In the genomic region with DNA sequence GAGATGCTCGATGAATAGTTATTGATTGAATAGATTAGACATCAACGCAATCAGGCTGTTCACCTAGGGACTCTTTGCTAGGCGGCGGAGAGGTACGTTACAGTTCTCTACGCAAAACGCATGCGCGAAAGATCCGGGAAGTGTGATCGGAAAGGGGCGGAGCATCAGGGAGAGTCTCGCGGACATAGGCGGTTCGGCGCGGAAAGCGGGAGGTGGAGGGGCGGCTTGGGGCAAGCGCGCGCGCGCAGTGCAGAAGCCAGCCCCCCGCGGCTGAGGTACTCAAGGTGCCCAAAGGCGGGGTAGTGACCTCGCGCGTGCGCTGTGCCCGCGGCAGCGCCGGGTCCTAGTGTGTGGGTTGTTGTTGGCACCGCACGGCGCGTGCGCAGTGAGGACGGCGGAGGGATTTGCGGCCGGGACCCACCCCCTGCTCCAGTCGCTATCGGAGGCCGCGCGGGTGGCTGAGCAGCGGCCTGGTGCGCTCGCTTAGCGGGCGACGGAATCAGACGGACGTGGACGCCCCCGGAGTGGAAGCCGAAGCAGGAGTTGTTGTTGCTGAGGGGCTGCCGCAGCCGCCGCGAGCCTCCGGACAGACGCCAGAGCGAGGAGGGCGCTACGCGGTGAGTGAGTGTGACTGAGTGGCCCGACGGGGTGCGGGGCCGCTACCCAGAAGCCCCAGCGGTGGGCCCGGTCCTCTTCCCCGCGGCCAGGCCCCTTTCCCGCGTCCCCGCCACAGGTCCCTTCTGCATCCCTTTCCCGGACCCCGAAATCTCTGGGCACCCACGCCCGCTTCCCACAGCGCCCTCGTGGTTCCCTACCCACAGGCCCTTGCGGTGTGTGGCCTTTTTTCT, we compare ENCODE assay signal across 8 cellular contexts.
A peak's percentile ranks its signal among the peaks of the same experiment; 100 is the strongest.
DNase-seq lines count a peak whose midpoint lies in the region; ATAC-seq and TF ChIP-seq lines count a peak whose summit lies in the region.

A gene with protein sequence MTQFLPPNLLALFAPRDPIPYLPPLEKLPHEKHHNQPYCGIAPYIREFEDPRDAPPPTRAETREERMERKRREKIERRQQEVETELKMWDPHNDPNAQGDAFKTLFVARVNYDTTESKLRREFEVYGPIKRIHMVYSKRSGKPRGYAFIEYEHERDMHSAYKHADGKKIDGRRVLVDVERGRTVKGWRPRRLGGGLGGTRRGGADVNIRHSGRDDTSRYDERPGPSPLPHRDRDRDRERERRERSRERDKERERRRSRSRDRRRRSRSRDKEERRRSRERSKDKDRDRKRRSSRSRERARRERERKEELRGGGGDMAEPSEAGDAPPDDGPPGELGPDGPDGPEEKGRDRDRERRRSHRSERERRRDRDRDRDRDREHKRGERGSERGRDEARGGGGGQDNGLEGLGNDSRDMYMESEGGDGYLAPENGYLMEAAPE (plus strand): TSS at position 432 of the 848 bp plus-strand sequence. CDS start 964 bp downstream, outside the sequence.

- peak within 1 kb of the TSS; percentile 78 for H3K27ac ChIP-seq in cingulate gyrus (ENCODE audit: low read depth, low read length)

- TF ChIP-seq POLR2A in GM19193 (IDR thresholded peaks at IDR 0.05; ENCODE audit: extremely low read depth, insufficient read depth, insufficient read length): peak; percentile 98

- DNase-seq in AML-193 (lab: John Stamatoyannopoulos, UW) (peak; percentile 96 to 98), NCI-H524 treated with DMSO at 0.1 percent for 48 hours (lab: John Stamatoyannopoulos, UW) (peak; percentile 95), kidney tubule cell (ENCODE audit: low spot score) (peak; percentile 100)
- peak; percentile 97 to 99 for DNase-seq in activated CD4-positive, alpha-beta T cell treated with anti-CD3 and anti-CD28 coated beads for 4 hours
- DNase-seq in stimulated activated CD4-positive, alpha-beta T cell treated with anti-CD3 and anti-CD28 coated beads, Interleukin-1b, Interleukin-23, amount 100 ng/mL, for 24 hours (ENCODE audit: low read depth in 4 of 4, low spot score in 1 of 4): peak; percentile 96 to 98 (median 97)

- ATAC-seq in HG03457 (IDR thresholded peaks at IDR 0.05; ENCODE audit: unreplicated experiment): peak; percentile 74

Comparison
In these comparisons a context has a peak if more than half of its experiments do, and no peak if none do; other contexts are left out.
1. Peak in every context shown above with its lines: DNase-seq, ATAC-seq and H3K27ac ChIP-seq.